8 cellular contexts compared by ENCODE assay signal in the genomic region with DNA sequence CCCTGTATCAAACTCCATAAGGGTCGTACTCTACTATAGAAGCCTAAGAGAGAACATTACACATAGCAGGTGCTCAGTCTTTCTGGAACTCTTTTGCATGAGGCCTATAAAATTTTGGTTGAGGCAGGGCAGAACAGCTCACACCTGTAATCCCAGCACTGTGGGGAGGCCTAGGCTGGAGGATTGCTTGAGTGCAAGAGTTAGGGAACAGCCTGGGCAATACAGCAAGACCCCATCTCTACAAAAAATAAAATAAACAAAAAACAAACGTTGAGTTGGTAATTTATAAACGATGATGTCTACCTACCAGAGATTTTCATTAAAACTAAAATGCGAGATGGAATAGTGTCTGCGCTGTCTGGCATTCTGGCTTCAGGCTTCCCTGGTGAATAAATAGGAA.
DNase-seq lines count a peak whose midpoint lies in the region; ATAC-seq and TF ChIP-seq lines count a peak whose summit lies in the region.

No MANE protein-coding gene starts in this region.

- H3K27ac Mint-ChIP-seq in effector memory CD8-positive, alpha-beta T cell: peak overlapping the region; percentile 95 to 97
- peak overlapping the region; percentile 44 for H3K27ac Mint-ChIP-seq in nephron progenitor cell

- H3K4me1 Mint-ChIP-seq in effector memory CD8-positive, alpha-beta T cell (ENCODE audit: low read depth in 2 of 2): peaks cover 5 to 22% of the 10 kb centered on the region in 2 donors
- peaks cover 54% of the 10 kb centered on the region for H3K4me1 Mint-ChIP-seq in nephron progenitor cell

- TF ChIP-seq CTCF in NB4 (IDR thresholded peaks at IDR 0.05; ENCODE audit: low read depth, low read length) (no peak), nephron progenitor cell (IDR thresholded peaks at IDR 0.05) (no peak)

- peak; percentile 3 for DNase-seq in AG08395 (ENCODE audit: low spot score)
- DNase-seq in NB4 (ENCODE audit: low read depth): no peak
- DNase-seq in effector memory CD8-positive, alpha-beta T cell: no peak
- DNase-seq in nephron progenitor cell: no peak
- no peak for DNase-seq in activated CD4-positive, CD25-positive, alpha-beta regulatory T cell treated with anti-CD3 and anti-CD28 coated beads, Interleukin-2, amount 50 U/mL, for 72 hours
- no peak for DNase-seq in DMS114 treated with DMSO at 0.1 percent for 48 hours (lab: John Stamatoyannopoulos, UW; ENCODE audit: unreplicated experiment)
- no peak for DNase-seq in pons (ENCODE audit: low spot score)
- no peak for DNase-seq in C1 segment of cervical spinal cord (lab: John Stamatoyannopoulos, UW)

- peak overlapping the region; percentile 77 for H3K4me3 ChIP-seq in NB4 (ENCODE audit: low read depth, low read length)

- no peak for TF ChIP-seq POLR2A in NB4 (IDR thresholded peaks at IDR 0.05; ENCODE audit: extremely low read depth, insufficient read length)

- peaks cover 3% of the 10 kb centered on the region for H3K36me3 Mint-ChIP-seq in effector memory CD8-positive, alpha-beta T cell (ENCODE audit: insufficient read depth)
- peaks cover 50% of the 10 kb centered on the region for H3K36me3 Mint-ChIP-seq in nephron progenitor cell (ENCODE audit: low read depth)

- no peaks in the 10 kb centered on the region for H3K27me3 Mint-ChIP-seq in effector memory CD8-positive, alpha-beta T cell
- H3K27me3 Mint-ChIP-seq in nephron progenitor cell (ENCODE audit: low read depth, poor library complexity): no peaks in the 10 kb centered on the region

- H3K9me3 Mint-ChIP-seq in effector memory CD8-positive, alpha-beta T cell: no peaks in the 10 kb centered on the region
- H3K9me3 Mint-ChIP-seq in nephron progenitor cell: peaks cover 4% of the 10 kb centered on the region

- peak overlapping the region; percentile 90 to 91 for H3K4me3 Mint-ChIP-seq in effector memory CD8-positive, alpha-beta T cell
- H3K4me3 Mint-ChIP-seq in nephron progenitor cell: peak overlapping the region; percentile 85

- ATAC-seq in effector memory CD8-positive, alpha-beta T cell (replicated peaks): no peak
